1 cellular context compared by ENCODE assay signal in the genomic region with DNA sequence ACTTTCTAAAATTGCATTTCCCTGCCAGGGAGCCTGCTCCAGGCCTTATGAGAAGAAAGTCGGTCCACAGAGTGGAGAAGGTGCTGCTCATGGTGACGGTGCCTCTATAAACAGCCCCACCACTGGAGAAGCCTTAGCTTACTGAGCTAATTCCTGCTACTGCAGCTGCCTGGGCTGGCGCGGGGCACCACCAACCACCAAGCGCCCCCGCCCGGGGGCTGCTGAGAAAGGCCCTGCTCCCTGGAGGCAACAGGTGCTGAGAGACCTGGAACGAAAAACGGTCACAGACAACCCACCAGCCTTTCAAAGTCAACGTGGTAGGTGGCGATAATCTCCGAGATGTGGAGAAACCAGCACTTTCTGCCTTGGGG.
TF ChIP-seq lines count a peak whose summit lies in the region.

No MANE protein-coding gene starts in this region.

TF ChIP-seq in HEK293, 187 proteins besides CTCF, POLR2A, EP300 and RAD21 (continued from another document):
- TF ChIP-seq, protein P1, sequence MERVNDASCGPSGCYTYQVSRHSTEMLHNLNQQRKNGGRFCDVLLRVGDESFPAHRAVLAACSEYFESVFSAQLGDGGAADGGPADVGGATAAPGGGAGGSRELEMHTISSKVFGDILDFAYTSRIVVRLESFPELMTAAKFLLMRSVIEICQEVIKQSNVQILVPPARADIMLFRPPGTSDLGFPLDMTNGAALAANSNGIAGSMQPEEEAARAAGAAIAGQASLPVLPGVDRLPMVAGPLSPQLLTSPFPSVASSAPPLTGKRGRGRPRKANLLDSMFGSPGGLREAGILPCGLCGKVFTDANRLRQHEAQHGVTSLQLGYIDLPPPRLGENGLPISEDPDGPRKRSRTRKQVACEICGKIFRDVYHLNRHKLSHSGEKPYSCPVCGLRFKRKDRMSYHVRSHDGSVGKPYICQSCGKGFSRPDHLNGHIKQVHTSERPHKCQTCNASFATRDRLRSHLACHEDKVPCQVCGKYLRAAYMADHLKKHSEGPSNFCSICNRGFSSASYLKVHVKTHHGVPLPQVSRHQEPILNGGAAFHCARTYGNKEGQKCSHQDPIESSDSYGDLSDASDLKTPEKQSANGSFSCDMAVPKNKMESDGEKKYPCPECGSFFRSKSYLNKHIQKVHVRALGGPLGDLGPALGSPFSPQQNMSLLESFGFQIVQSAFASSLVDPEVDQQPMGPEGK (tag by site-specific recombination; IDR thresholded peaks at IDR 0.05) = 0 out of 2 replicates have a peak, but pooled peaks have one; percentile 21
- TF ChIP-seq YY1 (tag by site-specific recombination; IDR thresholded peaks at IDR 0.05) (no peak), ZNF501 (tag by site-specific recombination; IDR thresholded peaks at IDR 0.05) (no peak), ZNF37A (tag by site-specific recombination; IDR thresholded peaks at IDR 0.05) (no peak), ZNF112 (tag by site-specific recombination; IDR thresholded peaks at IDR 0.05) (no peak), ZNF785 (tag by site-specific recombination; IDR thresholded peaks at IDR 0.05) (no peak), ZNF76 (tag by site-specific recombination; IDR thresholded peaks at IDR 0.05; ENCODE audit: borderline replicate concordance, low read depth) (no peak), YY2 (tag by site-specific recombination; IDR thresholded peaks at IDR 0.05) (no peak), ZNF473 (tag by site-specific recombination; IDR thresholded peaks at IDR 0.05) (no peak), ZNF548 (tag by site-specific recombination; IDR thresholded peaks at IDR 0.05) (no peak), IKZF3 (tag by site-specific recombination; IDR thresholded peaks at IDR 0.05) (no peak), ZNF521 (tag by site-specific recombination; IDR thresholded peaks at IDR 0.05) (no peak), ZNF366 (tag by site-specific recombination; conservative IDR thresholded peaks at IDR 0.05) (no peak), KLF7 (tag by site-specific recombination; IDR thresholded peaks at IDR 0.05; ENCODE audit: borderline replicate concordance) (no peak), ZNF350 (tag by site-specific recombination; IDR thresholded peaks at IDR 0.05) (no peak), ZNF629 (tag by site-specific recombination; IDR thresholded peaks at IDR 0.05) (no peak), ZFHX2 (tag by site-specific recombination; conservative IDR thresholded peaks at IDR 0.05) (peak; percentile 24), ZFP37 (tag by site-specific recombination; IDR thresholded peaks at IDR 0.05) (no peak), OSR2 (tag by site-specific recombination; IDR thresholded peaks at IDR 0.05) (peak; percentile 88), FEZF1 (tag by site-specific recombination; IDR thresholded peaks at IDR 0.05) (no peak), RBAK (tag by site-specific recombination; IDR thresholded peaks at IDR 0.05) (no peak), ZNF211 (tag by site-specific recombination; IDR thresholded peaks at IDR 0.05; ENCODE audit: low read depth) (no peak), ZEB2 (tag by site-specific recombination; IDR thresholded peaks at IDR 0.05) (no peak), ZBTB20 (tag by site-specific recombination; IDR thresholded peaks at IDR 0.05) (peak; percentile 62), ZNF830 (tag by site-specific recombination; IDR thresholded peaks at IDR 0.05; ENCODE audit: low read depth) (no peak), ZNF292 (tag by site-specific recombination; IDR thresholded peaks at IDR 0.05; ENCODE audit: borderline replicate concordance, low read depth) (no peak), SALL2 (tag by site-specific recombination; IDR thresholded peaks at IDR 0.05; ENCODE audit: borderline replicate concordance) (no peak), WT1 (tag by site-specific recombination; IDR thresholded peaks at IDR 0.05) (no peak)
- TF ChIP-seq, protein P2, sequence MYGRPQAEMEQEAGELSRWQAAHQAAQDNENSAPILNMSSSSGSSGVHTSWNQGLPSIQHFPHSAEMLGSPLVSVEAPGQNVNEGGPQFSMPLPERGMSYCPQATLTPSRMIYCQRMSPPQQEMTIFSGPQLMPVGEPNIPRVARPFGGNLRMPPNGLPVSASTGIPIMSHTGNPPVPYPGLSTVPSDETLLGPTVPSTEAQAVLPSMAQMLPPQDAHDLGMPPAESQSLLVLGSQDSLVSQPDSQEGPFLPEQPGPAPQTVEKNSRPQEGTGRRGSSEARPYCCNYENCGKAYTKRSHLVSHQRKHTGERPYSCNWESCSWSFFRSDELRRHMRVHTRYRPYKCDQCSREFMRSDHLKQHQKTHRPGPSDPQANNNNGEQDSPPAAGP (tag by site-specific recombination; IDR thresholded peaks at IDR 0.05) = no peak
- TF ChIP-seq, protein P3, sequence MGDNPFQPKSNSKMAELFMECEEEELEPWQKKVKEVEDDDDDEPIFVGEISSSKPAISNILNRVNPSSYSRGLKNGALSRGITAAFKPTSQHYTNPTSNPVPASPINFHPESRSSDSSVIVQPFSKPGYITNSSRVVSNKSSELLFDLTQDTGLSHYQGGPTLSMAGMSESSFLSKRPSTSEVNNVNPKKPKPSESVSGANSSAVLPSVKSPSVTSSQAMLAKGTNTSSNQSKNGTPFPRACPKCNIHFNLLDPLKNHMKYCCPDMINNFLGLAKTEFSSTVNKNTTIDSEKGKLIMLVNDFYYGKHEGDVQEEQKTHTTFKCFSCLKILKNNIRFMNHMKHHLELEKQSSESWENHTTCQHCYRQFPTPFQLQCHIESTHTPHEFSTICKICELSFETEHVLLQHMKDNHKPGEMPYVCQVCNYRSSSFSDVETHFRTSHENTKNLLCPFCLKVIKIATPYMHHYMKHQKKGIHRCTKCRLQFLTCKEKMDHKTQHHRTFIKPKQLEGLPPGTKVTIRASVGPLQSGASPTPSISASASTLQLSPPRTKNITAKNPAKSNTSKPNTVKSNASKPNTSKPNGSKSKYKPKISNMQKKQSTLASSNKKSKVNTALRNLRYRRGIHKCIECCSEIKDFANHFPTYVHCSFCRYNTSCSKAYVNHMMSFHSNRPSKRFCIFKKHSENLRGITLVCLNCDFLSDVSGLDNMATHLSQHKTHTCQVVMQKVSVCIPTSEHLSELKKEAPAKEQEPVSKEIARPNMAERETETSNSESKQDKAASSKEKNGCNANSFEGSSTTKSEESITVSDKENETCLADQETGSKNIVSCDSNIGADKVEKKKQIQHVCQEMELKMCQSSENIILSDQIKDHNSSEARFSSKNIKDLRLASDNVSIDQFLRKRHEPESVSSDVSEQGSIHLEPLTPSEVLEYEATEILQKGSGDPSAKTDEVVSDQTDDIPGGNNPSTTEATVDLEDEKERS (tag by site-specific recombination; IDR thresholded peaks at IDR 0.05) = no peak
- TF ChIP-seq, protein P4, sequence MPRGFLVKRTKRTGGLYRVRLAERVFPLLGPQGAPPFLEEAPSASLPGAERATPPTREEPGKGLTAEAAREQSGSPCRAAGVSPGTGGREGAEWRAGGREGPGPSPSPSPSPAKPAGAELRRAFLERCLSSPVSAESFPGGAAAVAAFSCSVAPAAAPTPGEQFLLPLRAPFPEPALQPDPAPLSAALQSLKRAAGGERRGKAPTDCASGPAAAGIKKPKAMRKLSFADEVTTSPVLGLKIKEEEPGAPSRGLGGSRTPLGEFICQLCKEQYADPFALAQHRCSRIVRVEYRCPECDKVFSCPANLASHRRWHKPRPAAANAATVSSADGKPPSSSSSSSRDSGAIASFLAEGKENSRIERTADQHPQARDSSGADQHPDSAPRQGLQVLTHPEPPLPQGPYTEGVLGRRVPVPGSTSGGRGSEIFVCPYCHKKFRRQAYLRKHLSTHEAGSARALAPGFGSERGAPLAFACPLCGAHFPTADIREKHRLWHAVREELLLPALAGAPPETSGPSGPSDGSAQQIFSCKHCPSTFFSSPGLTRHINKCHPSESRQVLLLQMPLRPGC (tag by site-specific recombination; IDR thresholded peaks at IDR 0.05) = no peak
- TF ChIP-seq, protein P5, sequence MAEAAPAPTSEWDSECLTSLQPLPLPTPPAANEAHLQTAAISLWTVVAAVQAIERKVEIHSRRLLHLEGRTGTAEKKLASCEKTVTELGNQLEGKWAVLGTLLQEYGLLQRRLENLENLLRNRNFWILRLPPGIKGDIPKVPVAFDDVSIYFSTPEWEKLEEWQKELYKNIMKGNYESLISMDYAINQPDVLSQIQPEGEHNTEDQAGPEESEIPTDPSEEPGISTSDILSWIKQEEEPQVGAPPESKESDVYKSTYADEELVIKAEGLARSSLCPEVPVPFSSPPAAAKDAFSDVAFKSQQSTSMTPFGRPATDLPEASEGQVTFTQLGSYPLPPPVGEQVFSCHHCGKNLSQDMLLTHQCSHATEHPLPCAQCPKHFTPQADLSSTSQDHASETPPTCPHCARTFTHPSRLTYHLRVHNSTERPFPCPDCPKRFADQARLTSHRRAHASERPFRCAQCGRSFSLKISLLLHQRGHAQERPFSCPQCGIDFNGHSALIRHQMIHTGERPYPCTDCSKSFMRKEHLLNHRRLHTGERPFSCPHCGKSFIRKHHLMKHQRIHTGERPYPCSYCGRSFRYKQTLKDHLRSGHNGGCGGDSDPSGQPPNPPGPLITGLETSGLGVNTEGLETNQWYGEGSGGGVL (tag by site-specific recombination; IDR thresholded peaks at IDR 0.05) = no peak
- TF ChIP-seq, protein P6, sequence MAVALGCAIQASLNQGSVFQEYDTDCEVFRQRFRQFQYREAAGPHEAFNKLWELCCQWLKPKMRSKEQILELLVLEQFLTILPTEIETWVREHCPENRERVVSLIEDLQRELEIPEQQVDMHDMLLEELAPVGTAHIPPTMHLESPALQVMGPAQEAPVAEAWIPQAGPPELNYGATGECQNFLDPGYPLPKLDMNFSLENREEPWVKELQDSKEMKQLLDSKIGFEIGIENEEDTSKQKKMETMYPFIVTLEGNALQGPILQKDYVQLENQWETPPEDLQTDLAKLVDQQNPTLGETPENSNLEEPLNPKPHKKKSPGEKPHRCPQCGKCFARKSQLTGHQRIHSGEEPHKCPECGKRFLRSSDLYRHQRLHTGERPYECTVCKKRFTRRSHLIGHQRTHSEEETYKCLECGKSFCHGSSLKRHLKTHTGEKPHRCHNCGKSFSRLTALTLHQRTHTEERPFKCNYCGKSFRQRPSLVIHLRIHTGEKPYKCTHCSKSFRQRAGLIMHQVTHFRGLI (tag by site-specific recombination; IDR thresholded peaks at IDR 0.05) = 0 out of 2 replicates have a peak, but pooled peaks have one; percentile 18
- TF ChIP-seq, protein P7, sequence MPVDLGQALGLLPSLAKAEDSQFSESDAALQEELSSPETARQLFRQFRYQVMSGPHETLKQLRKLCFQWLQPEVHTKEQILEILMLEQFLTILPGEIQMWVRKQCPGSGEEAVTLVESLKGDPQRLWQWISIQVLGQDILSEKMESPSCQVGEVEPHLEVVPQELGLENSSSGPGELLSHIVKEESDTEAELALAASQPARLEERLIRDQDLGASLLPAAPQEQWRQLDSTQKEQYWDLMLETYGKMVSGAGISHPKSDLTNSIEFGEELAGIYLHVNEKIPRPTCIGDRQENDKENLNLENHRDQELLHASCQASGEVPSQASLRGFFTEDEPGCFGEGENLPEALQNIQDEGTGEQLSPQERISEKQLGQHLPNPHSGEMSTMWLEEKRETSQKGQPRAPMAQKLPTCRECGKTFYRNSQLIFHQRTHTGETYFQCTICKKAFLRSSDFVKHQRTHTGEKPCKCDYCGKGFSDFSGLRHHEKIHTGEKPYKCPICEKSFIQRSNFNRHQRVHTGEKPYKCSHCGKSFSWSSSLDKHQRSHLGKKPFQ (tag by site-specific recombination; IDR thresholded peaks at IDR 0.05) = no peak
TF ChIP-seq in HEK293: peak in this region for 12.
